8 cellular contexts compared by ENCODE assay signal in the genomic region with DNA sequence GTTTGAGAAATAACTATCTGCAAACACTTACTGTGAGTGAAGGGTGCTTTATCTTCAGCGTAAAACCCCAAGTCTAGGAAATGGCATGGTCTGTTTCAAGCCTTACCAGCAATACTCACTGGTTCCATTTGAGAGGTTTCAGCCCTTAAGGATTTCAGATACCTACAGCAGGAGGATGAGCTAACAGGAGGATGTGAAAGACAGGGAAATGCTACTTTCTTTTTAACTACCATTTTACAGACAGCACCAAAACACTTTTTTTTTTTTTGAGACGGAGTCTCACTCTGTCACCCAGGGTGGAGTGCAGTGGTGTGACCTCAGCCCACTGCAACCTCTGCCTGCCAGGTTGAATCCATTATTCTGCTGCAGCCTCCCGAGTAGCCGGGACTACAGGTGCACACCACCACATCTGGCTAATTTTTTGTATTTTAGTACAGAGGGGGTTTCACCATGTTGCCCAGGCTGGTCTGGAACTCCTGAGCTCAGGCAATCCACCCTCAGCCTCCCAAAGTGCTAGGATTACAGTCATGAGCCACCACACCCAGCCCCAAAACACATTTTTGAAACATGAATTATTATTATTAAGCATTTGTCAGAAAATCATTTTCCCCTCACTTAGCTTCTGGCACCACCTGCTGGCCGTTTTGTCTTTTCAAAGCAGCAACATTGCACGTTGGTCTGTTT. TPM values are rescaled to one million over a fixed set of nuclear protein-coding genes. Genes with fewer than 3 reads are reported as not detected.
DNase-seq lines count a peak whose midpoint lies in the region; ATAC-seq and TF ChIP-seq lines count a peak whose summit lies in the region.

No MANE protein-coding gene starts in this region.

- DNase-seq in DMS79 treated with DMSO at 0.1 percent for 48 hours (lab: John Stamatoyannopoulos, UW) (peak; percentile 88), LHCN-M2 (ENCODE audit: low read depth) (peak; percentile 71), T-helper 17 cell (peak; percentile 36 to 59 (median 48)), ascending aorta (ENCODE audit: low spot score in 2 of 2) (peak in 1 of 2 donors; percentile 78), hippocampal formation (lab: John Stamatoyannopoulos, UW) (peak; percentile 30 to 31), cortex of kidney (lab: John Stamatoyannopoulos, UW) (no peak)
- DNase-seq in stimulated activated CD4-positive, alpha-beta T cell treated with anti-CD3 and anti-CD28 coated beads, Interleukin-15, amount 100 ng/mL, for 1 hour (ENCODE audit: low read depth in 1 of 2, low spot score in 1 of 2) = peak; percentile 44 to 57

- peak; percentile 75 to 84 (median 75) for TF ChIP-seq CTCF in ascending aorta (IDR thresholded peaks at IDR 0.05)

- peaks cover 39% of the 10 kb centered on the region for H3K4me1 Mint-ChIP-seq in T-helper 17 cell

- H3K27ac ChIP-seq in ascending aorta = no peak overlapping the region

- H3K27me3 Mint-ChIP-seq in T-helper 17 cell = no peaks in the 10 kb centered on the region

- H3K4me1 ChIP-seq in ascending aorta = peaks cover 10 to 12% of the 10 kb centered on the region in 2 donors

- no peak for ATAC-seq in T-helper 17 cell
- no peak for ATAC-seq in HG03045 (IDR thresholded peaks at IDR 0.05; ENCODE audit: unreplicated experiment)

- no peaks in the 10 kb centered on the region for H3K27me3 ChIP-seq in ascending aorta

- no peak overlapping the region for H3K4me3 ChIP-seq in ascending aorta

- H3K9me3 ChIP-seq in T-helper 17 cell (ENCODE audit: control insufficient read depth, low read length, poor library complexity, severe bottlenecking) (no peaks in the 10 kb centered on the region), ascending aorta (no peaks in the 10 kb centered on the region)

- H3K36me3 Mint-ChIP-seq in T-helper 17 cell (ENCODE audit: low read depth) = peaks cover 6% of the 10 kb centered on the region

- H3K27ac Mint-ChIP-seq in T-helper 17 cell = peak overlapping the region; percentile 61

- peaks cover 3 to 9% of the 10 kb centered on the region in 2 donors for H3K36me3 ChIP-seq in ascending aorta

- peak overlapping the region; percentile 7 for H3K4me3 Mint-ChIP-seq in T-helper 17 cell

- intact Hi-C loops in ascending aorta (cut with DNase I) = loop anchor here (1.0 kb wide), 1 partner anchor 194 kb away; no protein-coding TSS in a partner anchor

RNA-seq across cellular contexts. Expression of a gene that starts 4.6 kb away (rescaled TPM):
- total RNA-seq in LHCN-M2 (2014; rRNA removed) (6.6 and 9.2 TPM in 2 replicates), T-helper 17 cell (10 to 100 TPM; 23.2 to 24.5 TPM), ascending aorta (0.85 TPM)
- 12.2 TPM for polyA plus RNA-seq in LHCN-M2 (2012)

RNA-seq across cellular contexts. Expression of a gene that starts 4.8 kb away (rescaled TPM):
- total RNA-seq in LHCN-M2 (2014; rRNA removed) (52.6 and 67.5 TPM in 2 replicates), T-helper 17 cell (10 to 100 TPM; 57.7 to 68.3 TPM), ascending aorta (21.6 TPM)
- 7.8 TPM for polyA plus RNA-seq in LHCN-M2 (2012)

RNA-seq across cellular contexts. Expression of a gene that starts 33.9 kb away (rescaled TPM):
- total RNA-seq in LHCN-M2 (2014; rRNA removed) = 442 and 463 TPM in 2 replicates
- 359 TPM for polyA plus RNA-seq in LHCN-M2 (2012)
- total RNA-seq in T-helper 17 cell = 10 to 100 TPM in 1 of 2 donors, 1 to 10 TPM in 1; 6.3 to 21.4 TPM
- total RNA-seq in ascending aorta = 39.6 TPM

Comparison
In these comparisons a context has a peak if more than half of its experiments do, and no peak if none do; other contexts are left out.
1. RNA of a gene that starts 33.9 kb away (total RNA-seq): 442 to 463 TPM in LHCN-M2; 39.6 TPM in ascending aorta (single experiment) and 6.3 to 21.4 TPM in T-helper 17 cell; every median in the first group is over 10 times any median in the second.